Comparison of ENCODE assay signal across 18 cellular contexts in genomic region chr14:31402764-31403163, GRCh38.
"Had no signal": no experiment of that assay in that cellular context is flagged by ENCODE, and none has a peak within 500 bp of the region (broad histone marks: within the 10 kb centered on the region; RNA-seq: fewer than 3 reads in every experiment).

No MANE protein-coding gene starts in this region.

- H3K4me3 ChIP-seq: colonic mucosa, esophagus squamous epithelium, heart left ventricle, ovary, right atrium auricular region, tibial artery, upper lobe of left lung, uterus had no signal

- ATAC-seq: heart left ventricle; left lobe of liver; naive thymus-derived CD8-positive, alpha-beta T cell; stimulated activated naive CD8-positive, alpha-beta T cell treated with anti-CD3 and anti-CD28 coated beads, Interleukin-15, Interleukin-2, amounts not matched to agents 100 U/mL and 50 U/mL, for 24 hours had no signal

- DNase-seq: colonic mucosa; dermis blood vessel endothelial cell; esophagus squamous epithelium; foreskin melanocyte; heart left ventricle; hippocampal formation; kidney glomerular epithelial cell; mammary epithelial cell; naive thymus-derived CD8-positive, alpha-beta T cell; ovary; small intestine; stimulated activated CD4-positive, alpha-beta T cell treated with anti-CD3 and anti-CD28 coated beads, Interleukin-12 subunit alpha, Interleukin-12 subunit beta, amount 100 ng/mL, for 4 hours; stimulated activated naive CD8-positive, alpha-beta T cell treated with anti-CD3 and anti-CD28 coated beads, Interleukin-15, Interleukin-2, amounts not matched to agents 100 U/mL and 50 U/mL, for 24 hours; tibial artery; upper lobe of left lung; uterus had no signal
